33 cellular contexts compared by ENCODE assay signal in the genomic region with DNA sequence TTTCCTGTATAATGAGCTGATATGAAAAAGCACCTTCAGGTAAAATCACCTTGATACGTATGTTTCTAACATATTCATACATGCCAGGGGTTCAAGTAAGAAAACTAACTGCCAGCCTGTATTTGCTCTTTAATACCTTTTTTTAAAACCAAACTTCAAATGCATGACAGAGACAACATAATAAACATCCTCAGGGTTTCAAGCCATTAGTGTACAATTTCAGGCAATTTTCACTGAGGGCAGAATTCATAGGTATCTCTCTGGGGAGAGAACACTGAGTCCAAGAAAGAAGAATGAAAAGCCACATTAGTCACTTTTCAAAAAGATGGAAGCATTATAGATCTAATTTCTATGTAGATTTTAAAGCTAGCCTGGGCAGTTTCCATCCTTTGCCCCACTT. TPM values are rescaled to one million over a fixed set of nuclear protein-coding genes. Genes with fewer than 3 reads are reported as not detected.
"Had no signal": no experiment of that assay in that cellular context is flagged by ENCODE, and none has a peak within 500 bp of the region (broad histone marks: within the 10 kb centered on the region; RNA-seq: fewer than 3 reads in every experiment).

No MANE protein-coding gene starts in this region.

- DNase-seq: stimulated activated CD4-positive, alpha-beta T cell treated with anti-CD3 and anti-CD28 coated beads, Interleukin-2, amount 100 ng/mL, for 48 hours; stimulated activated CD4-positive, alpha-beta T cell treated with anti-CD3 and anti-CD28 coated beads, Interleukin-4, amount 100 ng/mL, for 1 hour; stimulated activated CD4-positive, alpha-beta T cell treated with anti-CD3 and anti-CD28 coated beads, Interleukin-4, amount 100 ng/mL, for 24 hours; stimulated activated CD4-positive, alpha-beta T cell treated with anti-CD3 and anti-CD28 coated beads, Interleukin-4, amount 100 ng/mL, for 4 hours; stimulated activated CD8-positive, alpha-beta memory T cell treated with anti-CD3 and anti-CD28 coated beads, Interleukin-4, amount 100 ng/mL, for 48 hours; stimulated activated naive B cell treated with anti-CD40 and anti-IgM and Interleukin-4, amounts not matched to agents 10 μg/mL and 1 μg/mL and 100 μg/mL, for 72 hours; stimulated activated naive CD4-positive, alpha-beta T cell; stimulated activated naive CD4-positive, alpha-beta T cell treated with Interleukin-2 at 50 U/mL for 16 hours; stimulated activated naive CD8-positive, alpha-beta T cell treated with anti-CD3 and anti-CD28 coated beads, Interleukin-15, amount 100 ng/mL, for 72 hours; stimulated activated naive CD8-positive, alpha-beta T cell treated with anti-CD3 and anti-CD28 coated beads, Interleukin-15, Interleukin-2, amounts not matched to agents 100 U/mL and 50 U/mL, for 24 hours; stomach; substantia nigra; testis; thyroid gland; tibial artery; transverse colon; trophoblast cell; upper lobe of left lung; upper lobe of right lung; uterus had no signal

- H3K4me1 ChIP-seq: stomach, suprapubic skin, transverse colon, upper lobe of left lung, upper lobe of right lung, uterus had no signal

- H3K27ac ChIP-seq: stomach, suprapubic skin, testis, thoracic aorta, tibial artery, transverse colon, upper lobe of right lung, vagina had no signal

- H3K36me3 Mint-ChIP-seq: stimulated activated effector memory CD8-positive, alpha-beta T cell treated with anti-CD3 and anti-CD28 coated beads, Interleukin-12 subunit alpha, Interleukin-12 subunit beta, amount 100 ng/mL, for 72 hours; stimulated activated memory B cell treated with anti-CD40 and anti-IgM and Interleukin-4, amounts not matched to agents 10 μg/mL and 1 μg/mL and 100 μg/mL, for 72 hours; stimulated activated naive B cell treated with anti-CD40 and anti-IgM and Interleukin-4, amounts not matched to agents 10 μg/mL and 1 μg/mL and 100 μg/mL, for 72 hours; type B pancreatic cell had no signal

- H3K27ac Mint-ChIP-seq: stimulated activated effector memory CD8-positive, alpha-beta T cell treated with anti-CD3 and anti-CD28 coated beads, Interleukin-12 subunit alpha, Interleukin-12 subunit beta, amount 100 ng/mL, for 72 hours; stimulated activated memory B cell treated with anti-CD40 and anti-IgM and Interleukin-4, amounts not matched to agents 10 μg/mL and 1 μg/mL and 100 μg/mL, for 72 hours; stimulated activated naive B cell treated with anti-CD40 and anti-IgM and Interleukin-4, amounts not matched to agents 10 μg/mL and 1 μg/mL and 100 μg/mL, for 72 hours; stimulated activated naive CD8-positive, alpha-beta T cell treated with anti-CD3 and anti-CD28 coated beads, Interleukin-15, amount 100 ng/mL, for 72 hours; stimulated activated naive CD8-positive, alpha-beta T cell treated with anti-CD3 and anti-CD28 coated beads, Interleukin-15, Interleukin-2, amounts not matched to agents 100 ng/mL and 50 ng/mL, for 24 hours; type B pancreatic cell had no signal

- H3K27me3 ChIP-seq: stomach, suprapubic skin, testis, thyroid gland, tibial artery, tibial nerve, transverse colon, upper lobe of left lung, upper lobe of right lung, uterus, vagina had no signal

- H3K4me3 Mint-ChIP-seq: stimulated activated effector memory CD8-positive, alpha-beta T cell treated with anti-CD3 and anti-CD28 coated beads, Interleukin-12 subunit alpha, Interleukin-12 subunit beta, amount 100 ng/mL, for 72 hours; stimulated activated memory B cell treated with anti-CD40 and anti-IgM and Interleukin-4, amounts not matched to agents 10 μg/mL and 1 μg/mL and 100 μg/mL, for 72 hours; stimulated activated naive B cell treated with anti-CD40 and anti-IgM and Interleukin-4, amounts not matched to agents 10 μg/mL and 1 μg/mL and 100 μg/mL, for 72 hours; stimulated activated naive CD8-positive, alpha-beta T cell treated with anti-CD3 and anti-CD28 coated beads, Interleukin-15, amount 100 ng/mL, for 72 hours; stimulated activated naive CD8-positive, alpha-beta T cell treated with anti-CD3 and anti-CD28 coated beads, Interleukin-15, Interleukin-2, amounts not matched to agents 100 ng/mL and 50 ng/mL, for 24 hours; type B pancreatic cell had no signal

- H3K27me3 Mint-ChIP-seq: stimulated activated memory B cell treated with anti-CD40 and anti-IgM and Interleukin-4, amounts not matched to agents 10 μg/mL and 1 μg/mL and 100 μg/mL, for 72 hours; stimulated activated naive CD8-positive, alpha-beta T cell treated with anti-CD3 and anti-CD28 coated beads, Interleukin-15, amount 100 ng/mL, for 72 hours had no signal

- H3K36me3 ChIP-seq: stomach, suprapubic skin, thoracic aorta, thyroid gland, tibial artery, tibial nerve, transverse colon, upper lobe of left lung, upper lobe of right lung, uterus, vagina had no signal

- H3K4me1 Mint-ChIP-seq: stimulated activated effector memory CD8-positive, alpha-beta T cell treated with anti-CD3 and anti-CD28 coated beads, Interleukin-12 subunit alpha, Interleukin-12 subunit beta, amount 100 ng/mL, for 72 hours; stimulated activated naive CD8-positive, alpha-beta T cell treated with anti-CD3 and anti-CD28 coated beads, Interleukin-15, amount 100 ng/mL, for 72 hours had no signal

- H3K4me3 ChIP-seq: stomach, suprapubic skin, testis, thoracic aorta, thyroid gland, tibial artery, tibial nerve, transverse colon, upper lobe of left lung, upper lobe of right lung, uterus, vagina had no signal

- H3K9me3 Mint-ChIP-seq: stimulated activated effector memory CD8-positive, alpha-beta T cell treated with anti-CD3 and anti-CD28 coated beads, Interleukin-12 subunit alpha, Interleukin-12 subunit beta, amount 100 ng/mL, for 72 hours; stimulated activated memory B cell treated with anti-CD40 and anti-IgM and Interleukin-4, amounts not matched to agents 10 μg/mL and 1 μg/mL and 100 μg/mL, for 72 hours; stimulated activated naive B cell treated with anti-CD40 and anti-IgM and Interleukin-4, amounts not matched to agents 10 μg/mL and 1 μg/mL and 100 μg/mL, for 72 hours; stimulated activated naive CD8-positive, alpha-beta T cell treated with anti-CD3 and anti-CD28 coated beads, Interleukin-15, amount 100 ng/mL, for 72 hours; stimulated activated naive CD8-positive, alpha-beta T cell treated with anti-CD3 and anti-CD28 coated beads, Interleukin-15, Interleukin-2, amounts not matched to agents 100 ng/mL and 50 ng/mL, for 24 hours; type B pancreatic cell had no signal

- ATAC-seq: stimulated activated effector memory CD8-positive, alpha-beta T cell treated with anti-CD3 and anti-CD28 coated beads, Interleukin-12 subunit alpha, Interleukin-12 subunit beta, amount 100 ng/mL, for 72 hours; stimulated activated memory B cell treated with anti-CD40 and anti-IgM and Interleukin-4, amounts not matched to agents 10 μg/mL and 1 μg/mL and 100 μg/mL, for 72 hours; stimulated activated naive B cell treated with anti-CD40 and anti-IgM and Interleukin-4, amounts not matched to agents 10 μg/mL and 1 μg/mL and 100 μg/mL, for 72 hours; stimulated activated naive CD8-positive, alpha-beta T cell treated with anti-CD3 and anti-CD28 coated beads, Interleukin-15, amount 100 ng/mL, for 72 hours; stimulated activated naive CD8-positive, alpha-beta T cell treated with anti-CD3 and anti-CD28 coated beads, Interleukin-15, Interleukin-2, amounts not matched to agents 100 U/mL and 50 U/mL, for 24 hours; upper lobe of right lung had no signal

- H3K9me3 ChIP-seq: stomach, suprapubic skin, testis, thoracic aorta, thyroid gland, tibial artery, tibial nerve, transverse colon, upper lobe of left lung, upper lobe of right lung, uterus, vagina had no signal

RNA-seq across cellular contexts. Expression of a gene that starts 26.9 kb away (rescaled TPM):
- total RNA-seq: stomach, subcutaneous adipose tissue, suprapubic skin, temporal lobe, testis, thoracic aorta, thyroid gland, tibial nerve, transverse colon, upper lobe of left lung, upper lobe of right lung, ureter, urinary bladder, uterus, vagina had no signal
- polyA plus RNA-seq: stomach, thymus, urinary bladder had no signal
